ENCODE assay signal across 1 cellular context in the genomic region with DNA sequence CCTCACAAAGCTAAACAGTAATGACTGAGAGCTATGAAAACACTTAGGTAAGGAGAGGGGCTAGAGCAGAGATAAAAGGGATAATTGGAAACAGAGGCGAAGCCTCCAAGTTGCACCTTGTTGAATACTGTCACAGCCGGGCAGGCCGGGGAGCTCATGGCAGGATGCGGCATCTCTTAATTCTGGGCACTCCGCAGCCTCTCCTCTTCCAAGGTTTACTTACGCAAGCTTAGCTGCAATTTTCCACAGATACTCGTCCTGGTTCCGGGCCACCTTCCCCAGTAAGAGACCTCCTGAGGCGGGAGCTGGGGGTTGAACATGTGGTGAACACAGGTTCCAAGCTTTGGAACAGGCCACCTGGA.
TF ChIP-seq lines count a peak whose summit lies in the region.

No MANE protein-coding gene starts in this region.

TF ChIP-seq in WTC11, 78 proteins besides CTCF, POLR2A, EP300 and RAD21 (continued from another document):
- TF ChIP-seq, protein P1, sequence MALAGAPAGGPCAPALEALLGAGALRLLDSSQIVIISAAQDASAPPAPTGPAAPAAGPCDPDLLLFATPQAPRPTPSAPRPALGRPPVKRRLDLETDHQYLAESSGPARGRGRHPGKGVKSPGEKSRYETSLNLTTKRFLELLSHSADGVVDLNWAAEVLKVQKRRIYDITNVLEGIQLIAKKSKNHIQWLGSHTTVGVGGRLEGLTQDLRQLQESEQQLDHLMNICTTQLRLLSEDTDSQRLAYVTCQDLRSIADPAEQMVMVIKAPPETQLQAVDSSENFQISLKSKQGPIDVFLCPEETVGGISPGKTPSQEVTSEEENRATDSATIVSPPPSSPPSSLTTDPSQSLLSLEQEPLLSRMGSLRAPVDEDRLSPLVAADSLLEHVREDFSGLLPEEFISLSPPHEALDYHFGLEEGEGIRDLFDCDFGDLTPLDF (CRISPR knock-in tag; IDR thresholded peaks at IDR 0.05): no peak
- TF ChIP-seq HMGXB4 (CRISPR knock-in tag; IDR thresholded peaks at IDR 0.05) (no peak), ZNF532 (CRISPR knock-in tag; IDR thresholded peaks at IDR 0.05; ENCODE audit: borderline replicate concordance) (no peak), ZNF263 (CRISPR knock-in tag; IDR thresholded peaks at IDR 0.05; ENCODE audit: low read depth) (no peak)
- TF ChIP-seq, protein P2, sequence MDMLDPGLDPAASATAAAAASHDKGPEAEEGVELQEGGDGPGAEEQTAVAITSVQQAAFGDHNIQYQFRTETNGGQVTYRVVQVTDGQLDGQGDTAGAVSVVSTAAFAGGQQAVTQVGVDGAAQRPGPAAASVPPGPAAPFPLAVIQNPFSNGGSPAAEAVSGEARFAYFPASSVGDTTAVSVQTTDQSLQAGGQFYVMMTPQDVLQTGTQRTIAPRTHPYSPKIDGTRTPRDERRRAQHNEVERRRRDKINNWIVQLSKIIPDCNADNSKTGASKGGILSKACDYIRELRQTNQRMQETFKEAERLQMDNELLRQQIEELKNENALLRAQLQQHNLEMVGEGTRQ (CRISPR knock-in tag; IDR thresholded peaks at IDR 0.05): no peak
- TF ChIP-seq, protein P3, sequence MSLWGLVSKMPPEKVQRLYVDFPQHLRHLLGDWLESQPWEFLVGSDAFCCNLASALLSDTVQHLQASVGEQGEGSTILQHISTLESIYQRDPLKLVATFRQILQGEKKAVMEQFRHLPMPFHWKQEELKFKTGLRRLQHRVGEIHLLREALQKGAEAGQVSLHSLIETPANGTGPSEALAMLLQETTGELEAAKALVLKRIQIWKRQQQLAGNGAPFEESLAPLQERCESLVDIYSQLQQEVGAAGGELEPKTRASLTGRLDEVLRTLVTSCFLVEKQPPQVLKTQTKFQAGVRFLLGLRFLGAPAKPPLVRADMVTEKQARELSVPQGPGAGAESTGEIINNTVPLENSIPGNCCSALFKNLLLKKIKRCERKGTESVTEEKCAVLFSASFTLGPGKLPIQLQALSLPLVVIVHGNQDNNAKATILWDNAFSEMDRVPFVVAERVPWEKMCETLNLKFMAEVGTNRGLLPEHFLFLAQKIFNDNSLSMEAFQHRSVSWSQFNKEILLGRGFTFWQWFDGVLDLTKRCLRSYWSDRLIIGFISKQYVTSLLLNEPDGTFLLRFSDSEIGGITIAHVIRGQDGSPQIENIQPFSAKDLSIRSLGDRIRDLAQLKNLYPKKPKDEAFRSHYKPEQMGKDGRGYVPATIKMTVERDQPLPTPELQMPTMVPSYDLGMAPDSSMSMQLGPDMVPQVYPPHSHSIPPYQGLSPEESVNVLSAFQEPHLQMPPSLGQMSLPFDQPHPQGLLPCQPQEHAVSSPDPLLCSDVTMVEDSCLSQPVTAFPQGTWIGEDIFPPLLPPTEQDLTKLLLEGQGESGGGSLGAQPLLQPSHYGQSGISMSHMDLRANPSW (CRISPR knock-in tag; conservative IDR thresholded peaks at IDR 0.05; ENCODE audit: low read depth): no peak
